Comparison of ENCODE assay signal across 17 cellular contexts in genomic region chr10:85917601-85918000, GRCh38.
"Had no signal": no experiment of that assay in that cellular context is flagged by ENCODE, and none has a peak within 500 bp of the region (broad histone marks: within the 10 kb centered on the region; RNA-seq: fewer than 3 reads in every experiment).

No MANE protein-coding gene starts in this region.

- DNase-seq: activated CD4-positive, alpha-beta T cell treated with anti-CD3 and anti-CD28 coated beads for 36 hours; activated CD4-positive, alpha-beta T cell treated with anti-CD3 and anti-CD28 coated beads, Interleukin-2, amount 10 ng/mL, durations not matched to agents 7 days and 5 days; activated CD4-positive, alpha-beta T cell treated with anti-CD3 and anti-CD28 coated beads, Interleukin-2, amount 50 U/mL, for 48 hours; activated CD8-positive, alpha-beta T cell treated with anti-CD3 and anti-CD28 coated beads, Interleukin-2, amount 10 ng/mL, durations not matched to agents 7 days and 5 days; activated gamma-delta T cell; activated naive CD4-positive, alpha-beta T cell treated with Interleukin-2 at 50 U/mL for 16 hours; activated T-cell treated with anti-CD3 and anti-CD28 coated beads, Interleukin-2, amount 50 U/mL, for 24 hours; Kasumi-1; KG1; NCI-H1048; OCI-M1; Right ventricle myocardium superior; SW 1271; T-helper 1 cell; T1000 had no signal

- H3K9me3 ChIP-seq: adrenal gland, MG63 had no signal

- H3K27ac ChIP-seq: adrenal gland had no signal

- H3K4me3 ChIP-seq: adrenal gland, MG63 had no signal

- H3K36me3 ChIP-seq: adrenal gland, MG63 had no signal

- H3K27me3 ChIP-seq: adrenal gland, MG63 had no signal
